ENCODE assay signal across 8 cellular contexts in genomic region chr13:109787135-109787954, GRCh38. TPM values are rescaled to one million over a fixed set of nuclear protein-coding genes. Genes with fewer than 3 reads are reported as not detected.
DNase-seq lines count a peak whose midpoint lies in the region; ATAC-seq and TF ChIP-seq lines count a peak whose summit lies in the region.

No MANE protein-coding gene starts in this region.

- intact Hi-C loops in left ventricle myocardium inferior (cut with micrococcal nuclease), result loop anchor here (10.0 kb wide), 1 partner anchor 347 kb away; no protein-coding TSS in a partner anchor
- intact Hi-C loops in prostate gland (cut with DNase I), result loop anchor here (5.0 to 10.0 kb wide), 3 partner anchors 85 to 543 kb away; no protein-coding TSS in a partner anchor

- peak overlapping the region; percentile 61 for H3K9ac ChIP-seq in OCI-LY3 (ENCODE audit: low read length)
- H3K9ac ChIP-seq in adipocyte (ENCODE audit: low read length), result peak overlapping the region; percentile 91

- ATAC-seq in HG03432 (IDR thresholded peaks at IDR 0.05; ENCODE audit: unreplicated experiment), result peak; percentile 13
- no peak for ATAC-seq in HG03108 (IDR thresholded peaks at IDR 0.05; ENCODE audit: unreplicated experiment)

- peaks cover 3% of the 10 kb centered on the region; the same call in 1 of the 2 replicates for H3K4me1 ChIP-seq in OCI-LY3 (ENCODE audit: low read length)
- H3K4me1 ChIP-seq in adipocyte (ENCODE audit: control insufficient read depth, insufficient read depth, low read length), result peaks cover 42% of the 10 kb centered on the region
- peaks cover 51% of the 10 kb centered on the region for H3K4me1 ChIP-seq in left ventricle myocardium inferior
- peaks cover 11% of the 10 kb centered on the region for H3K4me1 ChIP-seq in prostate gland (replicated peaks)

- TF ChIP-seq CTCF in OCI-LY3 (IDR thresholded peaks at IDR 0.05; ENCODE audit: low read depth, low read length) (no peak), left ventricle myocardium inferior (IDR thresholded peaks at IDR 0.05; ENCODE audit: borderline replicate concordance) (no peak), prostate gland (IDR thresholded peaks at IDR 0.05) (no peak)

- H3K36me3 ChIP-seq in OCI-LY3 (replicated peaks; ENCODE audit: low read depth, low read length) (no peaks in the 10 kb centered on the region), adipocyte (ENCODE audit: control insufficient read depth, insufficient read depth, low read length, severe bottlenecking) (peaks cover 11% of the 10 kb centered on the region), left ventricle myocardium inferior (peaks cover 18% of the 10 kb centered on the region), prostate gland (peaks cover 9 to 17% of the 10 kb centered on the region in 2 donors)

- peak overlapping the region; percentile 42 for H3K4me2 ChIP-seq in OCI-LY3 (ENCODE audit: low read length)

- H3K9me3 ChIP-seq in OCI-LY3 (ENCODE audit: insufficient read depth, low read length) (no peaks in the 10 kb centered on the region), adipocyte (ENCODE audit: control insufficient read depth, low read length) (no peaks in the 10 kb centered on the region), left ventricle myocardium inferior (replicated peaks) (no peaks in the 10 kb centered on the region), prostate gland (no peaks in the 10 kb centered on the region)

- TF ChIP-seq POLR2A in prostate gland (IDR thresholded peaks at IDR 0.05), result no peak

- peak overlapping the region; percentile 77 for H3K4me3 ChIP-seq in OCI-LY3 (ENCODE audit: low read length)
- H3K4me3 ChIP-seq in adipocyte (ENCODE audit: low read length), result peak overlapping the region; percentile 87
- H3K4me3 ChIP-seq in left ventricle myocardium inferior, result peak overlapping the region; percentile 78
- H3K4me3 ChIP-seq in prostate gland, result peak overlapping the region; percentile 83 to 96

- no peaks in the 10 kb centered on the region for H3K79me2 ChIP-seq in OCI-LY3 (ENCODE audit: low read length)

- peak overlapping the region; percentile 27; the same call in 1 of the 2 replicates for H3K27ac ChIP-seq in OCI-LY3 (ENCODE audit: low read length)
- H3K27ac ChIP-seq in left ventricle myocardium inferior (replicated peaks), result peak overlapping the region; percentile 87
- peak overlapping the region; percentile 92 to 97 for H3K27ac ChIP-seq in prostate gland

- under 1% methylated on average over 52 of the region's 86 CpGs for WGBS in prostate gland

- no peaks in the 10 kb centered on the region for H4K20me1 ChIP-seq in OCI-LY3 (ENCODE audit: insufficient read depth, low read length)

- peaks cover 10% of the 10 kb centered on the region; the same call in 1 of the 2 replicates for H3K27me3 ChIP-seq in OCI-LY3 (ENCODE audit: low read depth, low read length)
- no peaks in the 10 kb centered on the region for H3K27me3 ChIP-seq in adipocyte (replicated peaks; ENCODE audit: control insufficient read depth, insufficient read depth, low read length)
- peaks cover 13% of the 10 kb centered on the region for H3K27me3 ChIP-seq in left ventricle myocardium inferior (ENCODE audit: low read depth)
- H3K27me3 ChIP-seq in prostate gland (replicated peaks; ENCODE audit: insufficient read depth), result no peaks in the 10 kb centered on the region

- peak overlapping the region; percentile 17; the same call in 1 of the 2 replicates for H2AFZ ChIP-seq in OCI-LY3 (ENCODE audit: low read depth, low read length)

- peak; percentile 45 for DNase-seq in stimulated activated CD4-positive, alpha-beta T cell treated with anti-CD3 and anti-CD28 coated beads, Interleukin-15, amount 100 ng/mL, for 24 hours
- no peak for DNase-seq in stimulated activated CD4-positive, alpha-beta T cell treated with anti-CD3 and anti-CD28 coated beads, Interleukin-1b, Interleukin-23, amount 100 ng/mL, for 48 hours
- peak; percentile 70 for DNase-seq in adipocyte (ENCODE audit: low read depth)
- DNase-seq in left ventricle myocardium inferior, result peak; percentile 40
- DNase-seq in prostate gland (ENCODE audit: low spot score), result no peak

RNA-seq across cellular contexts. Expression of gene IRS2, which starts 1.0 kb away (rescaled TPM):
- total RNA-seq in left ventricle myocardium inferior, result 14.9 TPM
- total RNA-seq in prostate gland, result 10 to 100 TPM; 43.5 to 54.8 TPM

Comparison
In these comparisons a context has a peak if more than half of its experiments do, and no peak if none do; other contexts are left out.
1. DNase-seq: peak in stimulated activated CD4-positive, alpha-beta T cell treated with anti-CD3 and anti-CD28 coated beads, Interleukin-15, amount 100 ng/mL, for 24 hours (single experiment), adipocyte (single experiment) and left ventricle myocardium inferior (single experiment); none in stimulated activated CD4-positive, alpha-beta T cell treated with anti-CD3 and anti-CD28 coated beads, Interleukin-1b, Interleukin-23, amount 100 ng/mL, for 48 hours (single experiment) and prostate gland (single experiment).
2. H3K27ac ChIP-seq: peak in every context shown above with its lines; median percentile 94 in prostate gland; 87 in left ventricle myocardium inferior; 27 in OCI-LY3.
3. Peak in every context shown above with its lines, with median percentiles within 50 percentile points of each other: H3K4me3 ChIP-seq.